Comparison of ENCODE assay signal across 1 cellular context in genomic region chr11:62752994-62753735, GRCh38.
TF ChIP-seq lines count a peak whose summit lies in the region.

No MANE protein-coding gene starts in this region.

TF ChIP-seq in HCT116, 20 proteins besides CTCF, POLR2A, EP300 and RAD21 (continued from another document):
- TF ChIP-seq REST (IDR thresholded peaks at IDR 0.05; ENCODE audit: low read depth): no peak
- no peak for TF ChIP-seq ELF1 (IDR thresholded peaks at IDR 0.05; ENCODE audit: borderline replicate concordance, low read depth)
- no peak for TF ChIP-seq SP1 (IDR thresholded peaks at IDR 0.05; ENCODE audit: low read depth)
- TF ChIP-seq ZFX (IDR thresholded peaks at IDR 0.05): no peak
- no peak for TF ChIP-seq JUND (IDR thresholded peaks at IDR 0.05)
